Comparison of ENCODE assay signal across 21 cellular contexts in the genomic region with DNA sequence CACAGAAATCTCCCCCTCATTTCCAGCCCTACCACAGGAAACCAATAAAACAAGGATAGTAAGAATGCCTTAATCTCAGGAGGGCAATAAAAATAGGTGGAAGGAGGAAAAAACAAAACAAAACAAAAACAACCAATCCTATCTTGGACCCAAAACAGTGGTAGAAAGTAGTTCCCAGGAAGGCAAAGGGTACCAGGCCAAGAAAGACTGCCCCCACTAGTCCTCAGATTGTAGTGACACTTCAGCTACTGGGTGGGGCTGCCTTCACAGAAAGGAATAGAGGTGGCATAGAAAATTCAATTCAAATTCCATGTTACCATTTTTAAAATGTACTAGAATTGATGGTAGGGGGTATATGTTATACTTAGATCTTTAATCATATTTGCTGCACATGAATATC. TPM values are rescaled to one million over a fixed set of nuclear protein-coding genes. Genes with fewer than 3 reads are reported as not detected.
DNase-seq lines count a peak whose midpoint lies in the region; ATAC-seq and TF ChIP-seq lines count a peak whose summit lies in the region.
"Had no signal": no experiment of that assay in that cellular context is flagged by ENCODE, and none has a peak within 500 bp of the region (broad histone marks: within the 10 kb centered on the region; RNA-seq: fewer than 3 reads in every experiment).

No MANE protein-coding gene starts in this region.

- no peaks in the 10 kb centered on the region for H3K27me3 ChIP-seq in ascending aorta
- no peaks in the 10 kb centered on the region for H3K27me3 ChIP-seq in iPS-15b (ENCODE audit: control insufficient read depth, insufficient read depth, low read length)
- no peaks in the 10 kb centered on the region for H3K27me3 ChIP-seq in gastrocnemius medialis
- H3K27me3 ChIP-seq: ovary, Peyer's patch had no signal

- no peaks in the 10 kb centered on the region; the same call in 1 of the 2 replicates for H3K27me3 Mint-ChIP-seq in HFFc6 (ENCODE audit: insufficient read depth)

- no peak overlapping the region; the same call in 1 of the 2 replicates for H3K4me3 Mint-ChIP-seq in HFFc6
- H3K4me3 Mint-ChIP-seq: activated naive CD4-positive, alpha-beta T cell treated with anti-CD3 and anti-CD28 coated beads for 36 hours; activated T-cell treated with anti-CD3 and anti-CD28 coated beads, Interleukin-2, amount 50 U/mL, for 24 hours had no signal

- in situ Hi-C loops in gastrocnemius medialis (cut with MboI; ENCODE audit: low sequenced_read_pairs in 4 of 4), result loop anchor here in 3 of 4 donors (5.0 to 25.0 kb wide), 3 partner anchors 104 to 112 kb away; no protein-coding TSS in a partner anchor

- H3K4me1 Mint-ChIP-seq in HFFc6 (ENCODE audit: low read depth), result peaks cover 42% of the 10 kb centered on the region

- H3K27ac Mint-ChIP-seq in HFFc6, result no peak overlapping the region
- H3K27ac Mint-ChIP-seq: activated naive CD4-positive, alpha-beta T cell treated with anti-CD3 and anti-CD28 coated beads for 36 hours; activated T-cell treated with anti-CD3 and anti-CD28 coated beads, Interleukin-2, amount 50 U/mL, for 24 hours had no signal

- ATAC-seq in gastrocnemius medialis (no peak), HG02588 (IDR thresholded peaks at IDR 0.05; ENCODE audit: unreplicated experiment) (no peak)
- ATAC-seq: left cardiac atrium had no signal

- H3K36me3 ChIP-seq in ascending aorta (no peaks in the 10 kb centered on the region), iPS-15b (ENCODE audit: control insufficient read depth, insufficient read depth, low read length) (peaks cover 8% of the 10 kb centered on the region), gastrocnemius medialis (no peaks in the 10 kb centered on the region)
- H3K36me3 ChIP-seq: ovary, Peyer's patch had no signal

- intact Hi-C loops in ascending aorta (cut with DNase I), result loop anchor here (5.0 kb wide), 2 partner anchors 138 to 218 kb away; no protein-coding TSS in a partner anchor
- intact Hi-C loops in gastrocnemius medialis (cut with DNase I; ENCODE audit: low total_unique reads), result loop anchor here (5.0 kb wide), 2 partner anchors 127 to 228 kb away; no protein-coding TSS in a partner anchor
- intact Hi-C loops in posterior vena cava (cut with DNase I), result loop anchor here in 1 of 2 donors (5.0 kb wide), 2 partner anchors 57 to 107 kb away; no protein-coding TSS in a partner anchor

- peak; percentile 17; the same call in 1 of the 2 replicates for TF ChIP-seq CTCF in HFFc6 (IDR thresholded peaks at IDR 0.05)
- no peak for TF ChIP-seq CTCF in ascending aorta (IDR thresholded peaks at IDR 0.05)
- TF ChIP-seq CTCF in gastrocnemius medialis (IDR thresholded peaks at IDR 0.05 in 4 of 5, conservative IDR thresholded peaks at IDR 0.05 in 1 of 5), result peak in 1 of 5 experiments; percentile 15

- TF ChIP-seq POLR2A in gastrocnemius medialis (IDR thresholded peaks at IDR 0.05), result no peak

- no peaks in the 10 kb centered on the region for H3K36me3 Mint-ChIP-seq in HFFc6 (ENCODE audit: low read depth)

- H3K27ac ChIP-seq in ascending aorta, result peak overlapping the region; percentile 92 to 96
- peak overlapping the region in 3 of 4 donors; percentile 4 to 39 (median 24) for H3K27ac ChIP-seq in gastrocnemius medialis
- H3K27ac ChIP-seq: SK-N-MC had no signal

- DNase-seq in HFFc6 (no peak), ascending aorta (ENCODE audit: low spot score in 2 of 2) (no peak), gastrocnemius medialis (no peak), COR-L47 (lab: John Stamatoyannopoulos, UW) (no peak), mesenteric fat pad (ENCODE audit: low spot score) (no peak), posterior vena cava (ENCODE audit: low spot score) (no peak)
- DNase-seq: activated naive CD4-positive, alpha-beta T cell treated with anti-CD3 and anti-CD28 coated beads for 36 hours; activated T-cell treated with anti-CD3 and anti-CD28 coated beads, Interleukin-2, amount 50 U/mL, for 24 hours; AML-193; aorta; foreskin fibroblast; Karpas-422; left cardiac atrium; NCI-H1105 treated with DMSO at 0.1 percent for 48 hours; NCI-H526 treated with DMSO at 0.1 percent for 48 hours; ovary; Peyer's patch; stimulated activated CD4-positive, alpha-beta T cell treated with anti-CD3 and anti-CD28 coated beads, Interleukin-4, amount 100 ng/mL, for 1 hour had no signal

- H3K4me1 ChIP-seq in ascending aorta, result peaks cover 0 to 29% of the 10 kb centered on the region in 2 donors
- H3K4me1 ChIP-seq in iPS-15b (ENCODE audit: control insufficient read depth, insufficient read depth, low read length), result peaks cover 41% of the 10 kb centered on the region
- H3K4me1 ChIP-seq in gastrocnemius medialis, result peaks cover 11 to 40% of the 10 kb centered on the region in 2 donors

- no peak overlapping the region for H3K9ac ChIP-seq in iPS-15b (ENCODE audit: low read depth, low read length)

- H3K9me3 ChIP-seq in ascending aorta (no peaks in the 10 kb centered on the region), iPS-15b (ENCODE audit: control insufficient read depth, insufficient read depth, low read length) (no peaks in the 10 kb centered on the region), gastrocnemius medialis (no peaks in the 10 kb centered on the region)
- H3K9me3 ChIP-seq: ovary, Peyer's patch had no signal

- H3K4me3 ChIP-seq in ascending aorta (peak overlapping the region in 1 of 2 donors; percentile 26), iPS-15b (ENCODE audit: low read depth, low read length) (peak overlapping the region; percentile 89), gastrocnemius medialis (no peak overlapping the region)
- H3K4me3 ChIP-seq: ovary, SK-N-MC had no signal

- H3K9me3 Mint-ChIP-seq in HFFc6, result no peaks in the 10 kb centered on the region
- H3K9me3 Mint-ChIP-seq: activated naive CD4-positive, alpha-beta T cell treated with anti-CD3 and anti-CD28 coated beads for 36 hours; activated T-cell treated with anti-CD3 and anti-CD28 coated beads, Interleukin-2, amount 50 U/mL, for 24 hours had no signal

RNA-seq across cellular contexts. Expression of gene DPYSL3, which starts 59.3 kb away (rescaled TPM):
- 10 to 100 TPM; 41.9 to 57.7 (median 55.3) TPM for total RNA-seq in HFFc6 (2021; fragmentation: NEBNext Ultra II Directional; extraction: Animal tissue kit (Norgen Biotek cat#: 25700))
- total RNA-seq in ascending aorta (110 TPM), gastrocnemius medialis (10 to 100 TPM; 11.7 to 45.8 (median 26.0) TPM), mesenteric fat pad (52.4 TPM), posterior vena cava (100 to 1,000 TPM; 401 to 418 TPM)
